In the genomic region with DNA sequence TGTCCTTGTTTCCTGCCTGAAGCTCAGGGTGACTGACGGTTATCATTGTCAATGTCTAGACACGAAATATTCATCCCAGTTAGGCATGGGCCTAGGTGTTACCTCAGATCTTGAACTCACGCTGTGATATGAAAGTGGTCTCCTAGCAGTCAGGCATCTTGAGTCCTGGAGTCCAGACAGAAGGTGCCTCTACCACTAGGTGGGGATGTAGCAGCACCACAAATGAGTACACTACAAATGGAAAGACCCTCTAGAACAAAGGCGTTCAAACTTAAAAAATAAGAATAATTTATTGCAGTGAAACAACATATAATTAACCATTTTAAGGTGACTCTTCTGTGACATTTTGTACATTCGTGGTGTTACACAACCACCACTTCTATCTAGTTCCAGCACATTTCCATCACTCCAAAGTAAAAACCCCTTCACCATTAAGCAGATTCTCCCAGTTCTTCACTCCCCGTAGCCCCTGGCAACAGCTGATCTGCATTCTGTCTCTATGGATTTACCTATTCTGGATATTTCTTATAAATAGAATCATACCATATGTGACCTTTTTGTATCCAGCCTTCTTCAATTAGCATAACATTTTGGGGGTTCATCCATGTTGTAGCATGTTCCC, we compare ENCODE assay signal across 8 cellular contexts. TPM values are rescaled to one million over a fixed set of nuclear protein-coding genes. Genes with fewer than 3 reads are reported as not detected.
DNase-seq lines count a peak whose midpoint lies in the region; ATAC-seq, FAIRE-seq and TF ChIP-seq lines count a peak whose summit lies in the region.

No MANE protein-coding gene starts in this region.

- no peak for TF ChIP-seq EP300 in stomach (IDR thresholded peaks at IDR 0.05)

- no peak overlapping the region for H3K27ac ChIP-seq in stomach

- H3K27me3 ChIP-seq in stomach, result no peaks in the 10 kb centered on the region

- WGBS in stomach, 5 donors, result 47 to 61% (median 55%) methylated on average over 6 of the region's 6 CpGs

- H3K36me3 ChIP-seq in stomach, result no peaks in the 10 kb centered on the region

- ATAC-seq in HG02973 (IDR thresholded peaks at IDR 0.05; ENCODE audit: unreplicated experiment), result peak; percentile 60
- ATAC-seq in GM19467 (IDR thresholded peaks at IDR 0.05; ENCODE audit: unreplicated experiment), result no peak

- intact Hi-C loops in stomach (cut with DNase I; ENCODE audit: low total_unique reads), result no loop called here

- no peaks in the 10 kb centered on the region for H3K9me3 ChIP-seq in stomach

- H3K4me1 ChIP-seq in stomach, result peaks cover 0 to 26% (median 17%) of the 10 kb centered on the region in 4 donors

- H3K4me3 ChIP-seq in AG10803 (ENCODE audit: low read length) (no peak overlapping the region), stomach (no peak overlapping the region)

- TF ChIP-seq CTCF in AG10803 (conservative IDR thresholded peaks at IDR 0.05; ENCODE audit: low read length) (peak; percentile 87), GM12874 (IDR thresholded peaks at IDR 0.05; ENCODE audit: insufficient read depth, low read depth, low read length) (peak; percentile 79), stomach (IDR thresholded peaks at IDR 0.05) (peak in 5 of 7 experiments; percentile 38 to 61 (median 57))

- DNase-seq in AG10803 (ENCODE audit: low read depth) (peak; percentile 61), NOMO-1 (lab: John Stamatoyannopoulos, UW; ENCODE audit: unreplicated experiment in 2 of 2) (peak; percentile 42 to 50), brain pericyte (ENCODE audit: low read depth, low spot score) (peak; percentile 12), stomach (no peak)

- no peak for TF ChIP-seq POLR2A in stomach (IDR thresholded peaks at IDR 0.05)

- peak; percentile 95 for FAIRE-seq in islet of Langerhans (lab: Jason Lieb, UNC)

RNA-seq across cellular contexts. Expression of gene FRY, which starts 11.9 kb away (rescaled TPM):
- 10 to 100 TPM in 4 of 5 donors, 1 to 10 TPM in 1; 3.5 to 97.1 (median 28.6) TPM for total RNA-seq in stomach
- 10 to 100 TPM in 2 of 3 donors, 1 to 10 TPM in 1; 5.3 to 12.8 (median 11.9) TPM for polyA plus RNA-seq in stomach
